In the genomic region with DNA sequence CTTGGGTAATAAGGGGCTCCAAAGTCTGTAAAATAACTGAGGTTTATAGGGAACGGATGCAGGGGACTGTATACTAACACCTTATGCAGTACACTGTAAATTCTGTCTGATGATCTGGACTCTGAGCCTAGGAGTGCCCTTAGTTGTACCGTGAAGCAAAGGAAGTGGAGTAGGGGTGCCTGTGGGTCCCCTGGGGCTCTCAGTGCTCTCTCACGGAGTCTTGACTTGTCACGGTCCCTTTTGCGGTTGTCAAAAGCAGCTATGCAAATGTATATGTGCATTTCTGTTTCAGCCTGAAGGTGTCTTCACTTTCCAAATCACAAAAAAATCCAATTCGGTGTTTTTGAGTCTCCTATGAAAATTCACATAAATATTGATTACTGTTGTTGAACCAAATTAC, we compare ENCODE assay signal across 14 cellular contexts.
DNase-seq lines count a peak whose midpoint lies in the region; ATAC-seq and TF ChIP-seq lines count a peak whose summit lies in the region.
"Had no signal": no experiment of that assay in that cellular context is flagged by ENCODE, and none has a peak within 500 bp of the region (broad histone marks: within the 10 kb centered on the region; RNA-seq: fewer than 3 reads in every experiment).

No MANE protein-coding gene starts in this region.

- no peaks in the 10 kb centered on the region for H3K9me3 Mint-ChIP-seq in activated naive CD8-positive, alpha-beta T cell treated with anti-CD3 and anti-CD28 coated beads, Interleukin-2, amount 50 U/mL, for 24 hours

- H3K4me3 ChIP-seq in GM12864 (ENCODE audit: low read depth, low read length), result no peak overlapping the region
- H3K4me3 ChIP-seq: stomach had no signal

- no peak overlapping the region for H3K4me3 Mint-ChIP-seq in activated naive CD8-positive, alpha-beta T cell treated with anti-CD3 and anti-CD28 coated beads, Interleukin-2, amount 50 U/mL, for 24 hours
- H3K4me3 Mint-ChIP-seq: neural crest cell had no signal

- ATAC-seq in GM19351 (IDR thresholded peaks at IDR 0.05; ENCODE audit: unreplicated experiment), result peak; percentile 100
- peak; percentile 100 for ATAC-seq in HG02759 (IDR thresholded peaks at IDR 0.05; ENCODE audit: unreplicated experiment)
- peak; percentile 100 for ATAC-seq in HG03442 (IDR thresholded peaks at IDR 0.05; ENCODE audit: unreplicated experiment)
- no peak for ATAC-seq in activated naive CD8-positive, alpha-beta T cell treated with anti-CD3 and anti-CD28 coated beads, Interleukin-2, amount 50 U/mL, for 24 hours

- in situ Hi-C loops in ACHN (cut with HindIII; ENCODE audit: low pct_ligation_motif_present, low pct_unique_long_range_greater_than_20kb, low sequenced_read_pairs), result no loop called here

- H3K36me3 Mint-ChIP-seq in activated naive CD8-positive, alpha-beta T cell treated with anti-CD3 and anti-CD28 coated beads, Interleukin-2, amount 50 U/mL, for 24 hours (ENCODE audit: low read depth), result no peaks in the 10 kb centered on the region

- H3K4me1 Mint-ChIP-seq in activated naive CD8-positive, alpha-beta T cell treated with anti-CD3 and anti-CD28 coated beads, Interleukin-2, amount 50 U/mL, for 24 hours, result no peaks in the 10 kb centered on the region
- H3K4me1 Mint-ChIP-seq: neural crest cell had no signal

- no peak for TF ChIP-seq CTCF in GM12864 (IDR thresholded peaks at IDR 0.05; ENCODE audit: low read depth, low read length, missing control alignments)

- DNase-seq in GM12864 (ENCODE audit: low read depth) (peak; percentile 39), Kasumi-1 (lab: John Stamatoyannopoulos, UW) (no peak), ACHN (no peak), HCEC 1CT (no peak)
- no peak for DNase-seq in activated naive CD8-positive, alpha-beta T cell treated with anti-CD3 and anti-CD28 coated beads, Interleukin-2, amount 50 U/mL, for 24 hours
- DNase-seq: central memory CD4-positive, alpha-beta T cell; GDM1; NCI-H2029; stimulated activated CD4-positive, alpha-beta T cell treated with anti-CD3 and anti-CD28 coated beads, Interleukin-15, amount 100 ng/mL, for 24 hours; stomach had no signal

- H3K27ac Mint-ChIP-seq in activated naive CD8-positive, alpha-beta T cell treated with anti-CD3 and anti-CD28 coated beads, Interleukin-2, amount 50 U/mL, for 24 hours, result no peak overlapping the region

- peaks cover 11% of the 10 kb centered on the region for H3K27me3 Mint-ChIP-seq in activated naive CD8-positive, alpha-beta T cell treated with anti-CD3 and anti-CD28 coated beads, Interleukin-2, amount 50 U/mL, for 24 hours
